25 cellular contexts compared by ENCODE assay signal in the genomic region with DNA sequence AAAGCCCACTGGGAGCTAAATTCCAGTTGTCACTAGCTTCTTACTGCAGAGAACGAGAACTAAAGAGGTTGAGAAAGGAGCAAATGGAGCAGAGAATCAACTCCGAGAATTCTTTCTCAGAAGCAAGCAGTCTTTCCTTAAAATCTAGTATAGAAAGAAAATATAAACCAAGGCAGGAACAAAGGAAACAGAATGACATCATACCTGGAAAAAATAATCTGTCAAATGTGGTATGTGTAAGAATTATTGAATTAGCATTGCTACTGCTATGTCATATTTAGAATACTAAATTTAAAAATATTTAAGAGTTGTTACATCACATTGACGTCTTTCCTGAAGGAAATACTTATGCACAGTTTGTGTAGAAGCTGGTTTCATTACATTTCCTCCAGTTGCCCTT. TPM values are rescaled to one million over a fixed set of nuclear protein-coding genes. Genes with fewer than 3 reads are reported as not detected.
A peak's percentile ranks its signal among the peaks of the same experiment; 100 is the strongest.
DNase-seq lines count a peak whose midpoint lies in the region; ATAC-seq and TF ChIP-seq lines count a peak whose summit lies in the region.
"Had no signal": no experiment of that assay in that cellular context is flagged by ENCODE, and none has a peak within 500 bp of the region (broad histone marks: within the 10 kb centered on the region; RNA-seq: fewer than 3 reads in every experiment).

No MANE protein-coding gene starts in this region.

- peak overlapping the region; percentile 48 for H3K4me2 ChIP-seq in Loucy (ENCODE audit: low read depth, low read length, poor library complexity, severe bottlenecking)

- 87 to 90% methylated on average over 3 of the region's 3 CpGs for WGBS in lower leg skin, 2 donors

- no peaks in the 10 kb centered on the region for H3K27me3 Mint-ChIP-seq in CD8-positive, alpha-beta T cell (ENCODE audit: low read depth)
- no peaks in the 10 kb centered on the region for H3K27me3 Mint-ChIP-seq in central memory CD8-positive, alpha-beta T cell
- H3K27me3 Mint-ChIP-seq in nephron progenitor cell (ENCODE audit: low read depth, poor library complexity), result no peaks in the 10 kb centered on the region
- no peaks in the 10 kb centered on the region for H3K27me3 Mint-ChIP-seq in natural killer cell treated with Interleukin-12 subunit alpha and Interleukin-12 subunit beta and Interleukin-15 and Interleukin-18, amount 100 ng/mL, for 72 hours
- H3K27me3 Mint-ChIP-seq: CD8-positive, alpha-beta memory T cell had no signal

- no peaks in the 10 kb centered on the region for H3K9me3 Mint-ChIP-seq in CD8-positive, alpha-beta T cell
- no peaks in the 10 kb centered on the region for H3K9me3 Mint-ChIP-seq in central memory CD8-positive, alpha-beta T cell
- H3K9me3 Mint-ChIP-seq in nephron progenitor cell, result no peaks in the 10 kb centered on the region
- no peaks in the 10 kb centered on the region for H3K9me3 Mint-ChIP-seq in natural killer cell treated with Interleukin-12 subunit alpha and Interleukin-12 subunit beta and Interleukin-15 and Interleukin-18, amount 100 ng/mL, for 72 hours
- H3K9me3 Mint-ChIP-seq: CD8-positive, alpha-beta memory T cell had no signal

- H3K4me1 Mint-ChIP-seq in CD8-positive, alpha-beta T cell (ENCODE audit: low read depth), result peaks cover 33% of the 10 kb centered on the region
- H3K4me1 Mint-ChIP-seq in central memory CD8-positive, alpha-beta T cell, result peaks cover 40% of the 10 kb centered on the region
- H3K4me1 Mint-ChIP-seq in nephron progenitor cell, result peaks cover 50% of the 10 kb centered on the region
- H3K4me1 Mint-ChIP-seq in natural killer cell treated with Interleukin-12 subunit alpha and Interleukin-12 subunit beta and Interleukin-15 and Interleukin-18, amount 100 ng/mL, for 72 hours (ENCODE audit: low read depth in 2 of 2), result peaks cover 25 to 35% of the 10 kb centered on the region in 2 donors

- intact Hi-C loops in CD8-positive, alpha-beta T cell (cut with DNase I, micrococcal nuclease), result loop anchor here in 1 of 2 experiments (10.0 kb wide), 2 partner anchors 732 to 1182 kb away; a partner anchor contains a TSS
- intact Hi-C loops in lower leg skin (cut with DNase I; ENCODE audit: low total_unique reads), result no loop called here

- peaks cover 61% of the 10 kb centered on the region for H3K36me3 Mint-ChIP-seq in CD8-positive, alpha-beta T cell
- peaks cover 36% of the 10 kb centered on the region for H3K36me3 Mint-ChIP-seq in central memory CD8-positive, alpha-beta T cell (ENCODE audit: insufficient read depth)
- H3K36me3 Mint-ChIP-seq in nephron progenitor cell (ENCODE audit: low read depth), result peaks cover 42% of the 10 kb centered on the region
- H3K36me3 Mint-ChIP-seq in natural killer cell treated with Interleukin-12 subunit alpha and Interleukin-12 subunit beta and Interleukin-15 and Interleukin-18, amount 100 ng/mL, for 72 hours, result peaks cover 18% of the 10 kb centered on the region

- ATAC-seq in CD8-positive, alpha-beta T cell, result no peak
- no peak for ATAC-seq in central memory CD8-positive, alpha-beta T cell (replicated peaks; ENCODE audit: extremely low read depth, poor library complexity, severe bottlenecking)
- no peak for ATAC-seq in natural killer cell treated with Interleukin-12 subunit alpha and Interleukin-12 subunit beta and Interleukin-15 and Interleukin-18, amount 100 ng/mL, for 72 hours
- ATAC-seq in left lobe of liver, result no peak
- ATAC-seq in GM19351 (IDR thresholded peaks at IDR 0.05; ENCODE audit: unreplicated experiment), result no peak
- ATAC-seq: PC-3 had no signal

- H3K9me3 ChIP-seq in CD8-positive, alpha-beta T cell (ENCODE audit: low read length), result no peaks in the 10 kb centered on the region
- no peaks in the 10 kb centered on the region for H3K9me3 ChIP-seq in Loucy (ENCODE audit: insufficient read depth, low read depth, low read length)
- H3K9me3 ChIP-seq: HAP-1 had no signal

- H3K27ac Mint-ChIP-seq in CD8-positive, alpha-beta T cell, result peak overlapping the region; percentile 37
- H3K27ac Mint-ChIP-seq in central memory CD8-positive, alpha-beta T cell (ENCODE audit: low read depth), result peak overlapping the region; percentile 70
- H3K27ac Mint-ChIP-seq in nephron progenitor cell, result peak overlapping the region; percentile 86
- H3K27ac Mint-ChIP-seq in natural killer cell treated with Interleukin-12 subunit alpha and Interleukin-12 subunit beta and Interleukin-15 and Interleukin-18, amount 100 ng/mL, for 72 hours, result peak overlapping the region in 1 of 2 donors; percentile 38

- no peaks in the 10 kb centered on the region for H3K9me2 ChIP-seq in Loucy (replicated peaks; ENCODE audit: low read depth, low read length)

- no peak for TF ChIP-seq POLR2A in lower leg skin (IDR thresholded peaks at IDR 0.05)

- 0 out of 2 replicates have a peak, but pooled peaks cover 3% of the 10 kb centered on the region for H3F3A ChIP-seq in Loucy (ENCODE audit: low read depth)

- H3K4me1 ChIP-seq in CD8-positive, alpha-beta T cell (ENCODE audit: insufficient read depth, low read length), result peaks cover 17% of the 10 kb centered on the region
- peaks cover 37% of the 10 kb centered on the region for H3K4me1 ChIP-seq in Loucy (ENCODE audit: insufficient read depth, low read length, poor library complexity, severe bottlenecking)

- H3K4me3 ChIP-seq in CD8-positive, alpha-beta T cell (ENCODE audit: low read depth, low read length), result no peak overlapping the region
- no peak overlapping the region for H3K4me3 ChIP-seq in Loucy (ENCODE audit: low read length, poor library complexity, severe bottlenecking)
- H3K4me3 ChIP-seq in lower leg skin (ENCODE audit: low read depth, poor library complexity, severe bottlenecking), result no peak overlapping the region
- H3K4me3 ChIP-seq: HAP-1 had no signal

- no peaks in the 10 kb centered on the region for H3K27me3 ChIP-seq in CD8-positive, alpha-beta T cell (ENCODE audit: insufficient read depth, low read length)
- H3K27me3 ChIP-seq in Loucy (ENCODE audit: insufficient read depth, low read length, poor library complexity, severe bottlenecking), result no peaks in the 10 kb centered on the region

- peaks cover 55% of the 10 kb centered on the region for H3K79me2 ChIP-seq in Loucy (ENCODE audit: insufficient read depth, low read length)

- no peak for TF ChIP-seq CTCF in CD8-positive, alpha-beta T cell (IDR thresholded peaks at IDR 0.05)
- no peak for TF ChIP-seq CTCF in Loucy (conservative IDR thresholded peaks at IDR 0.05; ENCODE audit: low read length)
- TF ChIP-seq CTCF in nephron progenitor cell (IDR thresholded peaks at IDR 0.05), result no peak
- TF ChIP-seq CTCF in lower leg skin (IDR thresholded peaks at IDR 0.05), result no peak

- H3K27ac ChIP-seq in CD8-positive, alpha-beta T cell (ENCODE audit: low read depth, low read length), result no peak overlapping the region

- no peak for DNase-seq in CD8-positive, alpha-beta T cell
- no peak for DNase-seq in central memory CD8-positive, alpha-beta T cell (ENCODE audit: low spot score in 2 of 2)
- DNase-seq in nephron progenitor cell, result no peak
- DNase-seq in lower leg skin (ENCODE audit: low spot score in 2 of 2), result no peak
- no peak for DNase-seq in natural killer cell treated with Interleukin-12 subunit alpha and Interleukin-12 subunit beta and Interleukin-15 and Interleukin-18, amount 100 ng/mL, for 72 hours (ENCODE audit: low spot score)
- DNase-seq in left lobe of liver (ENCODE audit: low spot score), result no peak
- DNase-seq: C1 segment of cervical spinal cord; CD8-positive, alpha-beta memory T cell; DMS 273 treated with DMSO at 0.1 percent for 48 hours; DMS79 treated with DMSO at 0.1 percent for 48 hours; GF-D8; GOT3; KBM-7; NCI-H1092; NCI-H1436; NCI-H187; NCI-H2081 treated with DMSO at 0.1 percent for 48 hours; NCI-H2171; NCI-H345; NCI-H510A treated with DMSO at 0.1 percent for 48 hours; NCI-H748 treated with DMSO at 0.1 percent for 48 hours; PC-3 had no signal

- H3K4me3 Mint-ChIP-seq in CD8-positive, alpha-beta T cell, result no peak overlapping the region
- H3K4me3 Mint-ChIP-seq in central memory CD8-positive, alpha-beta T cell, result no peak overlapping the region
- H3K4me3 Mint-ChIP-seq in nephron progenitor cell, result no peak overlapping the region
- H3K4me3 Mint-ChIP-seq in natural killer cell treated with Interleukin-12 subunit alpha and Interleukin-12 subunit beta and Interleukin-15 and Interleukin-18, amount 100 ng/mL, for 72 hours, result no peak overlapping the region
- H3K4me3 Mint-ChIP-seq: CD8-positive, alpha-beta memory T cell had no signal

- POLR2A ChIA-PET in CD8-positive, alpha-beta T cell (lab: Charles Lee), result no interaction called here

- no peak overlapping the region for H3K9ac ChIP-seq in Loucy (ENCODE audit: low read depth, low read length, poor library complexity, severe bottlenecking)

- H4K20me1 ChIP-seq in Loucy (ENCODE audit: insufficient read depth, low read length, poor library complexity, severe bottlenecking), result peaks cover 60% of the 10 kb centered on the region

- H2AFZ ChIP-seq in Loucy (ENCODE audit: low read length), result no peak overlapping the region

- peaks cover 18% of the 10 kb centered on the region for H3K36me3 ChIP-seq in CD8-positive, alpha-beta T cell (ENCODE audit: insufficient read depth, low read length)
- peaks cover 36% of the 10 kb centered on the region for H3K36me3 ChIP-seq in Loucy (ENCODE audit: insufficient read depth, low read length)

- CTCF ChIA-PET in CD8-positive, alpha-beta T cell (lab: Charles Lee), result no interaction called here

RNA-seq across cellular contexts. Expression of a gene that starts 4.3 kb away (rescaled TPM):
- 1 to 10 TPM; 8.0 to 8.3 TPM for total RNA-seq in CD8-positive, alpha-beta T cell
- total RNA-seq in lower leg skin, result 10 to 100 TPM in 3 of 4 donors, 1 to 10 TPM in 1; 8.3 to 23.3 (median 14.9) TPM
- 10 to 100 TPM; 27.8 to 44.3 TPM for total RNA-seq in natural killer cell treated with Interleukin-12 subunit alpha and Interleukin-12 subunit beta and Interleukin-15 and Interleukin-18, amount 100 ng/mL, for 72 hours
- total RNA-seq in left lobe of liver, result 7.7 TPM

RNA-seq across cellular contexts. Expression of a gene that starts 52.2 kb away (rescaled TPM):
- total RNA-seq in CD8-positive, alpha-beta T cell, result under 1 TPM; 0.35 to 0.61 TPM
- total RNA-seq in lower leg skin (10 to 100 TPM; 15.3 to 31.9 (median 23.6) TPM), left lobe of liver (80.4 TPM)
- under 1 TPM in 1 of 2 donors, not detected in 1; 0.19 TPM for total RNA-seq in natural killer cell treated with Interleukin-12 subunit alpha and Interleukin-12 subunit beta and Interleukin-15 and Interleukin-18, amount 100 ng/mL, for 72 hours

Comparison
In these comparisons a context has a peak if more than half of its experiments do, and no peak if none do; other contexts are left out.
1. RNA of a gene that starts 52.2 kb away (total RNA-seq): 80.4 TPM in left lobe of liver (single experiment) and 15.3 to 31.9 TPM in lower leg skin; 0.35 to 0.61 TPM in CD8-positive, alpha-beta T cell and 0.19 TPM in natural killer cell treated with Interleukin-12 subunit alpha and Interleukin-12 subunit beta and Interleukin-15 and Interleukin-18, amount 100 ng/mL, for 72 hours; every median in the first group is over 10 times any median in the second.